Comparison of ENCODE assay signal across 25 cellular contexts in genomic region chr1:188615321-188615720, GRCh38.
DNase-seq lines count a peak whose midpoint lies in the region; ATAC-seq, FAIRE-seq and TF ChIP-seq lines count a peak whose summit lies in the region.
"Had no signal": no experiment of that assay in that cellular context is flagged by ENCODE, and none has a peak within 500 bp of the region (broad histone marks: within the 10 kb centered on the region; RNA-seq: fewer than 3 reads in every experiment).

No MANE protein-coding gene starts in this region.

- dilution Hi-C loops in mammary epithelial cell (cut with HindIII; ENCODE audit: low sequenced_read_pairs), result no loop called here

- peaks cover 11% of the 10 kb centered on the region for H3K9me3 ChIP-seq in SK-N-SH
- no peaks in the 10 kb centered on the region for H3K9me3 ChIP-seq in astrocyte (ENCODE audit: insufficient read depth, low read depth, low read length)
- no peaks in the 10 kb centered on the region for H3K9me3 ChIP-seq in adrenal gland (replicated peaks in 1 of 3)
- H3K9me3 ChIP-seq in mammary epithelial cell (replicated peaks; ENCODE audit: insufficient read depth, low read length), result no peaks in the 10 kb centered on the region
- H3K9me3 ChIP-seq: SJSA1 had no signal

- no peak overlapping the region for H3K9ac ChIP-seq in SK-N-SH
- no peak overlapping the region for H3K9ac ChIP-seq in astrocyte (ENCODE audit: low read length)
- no peak overlapping the region for H3K9ac ChIP-seq in mammary epithelial cell (ENCODE audit: insufficient read depth, low read length)

- TF ChIP-seq EP300 in SK-N-SH (IDR thresholded peaks at IDR 0.05; ENCODE audit: borderline replicate concordance in 1 of 2, low read depth in 1 of 2, low read length in 1 of 2), result no peak

- H3K4me1 ChIP-seq in SK-N-SH (ENCODE audit: control insufficient read depth in 1 of 2, insufficient read depth in 2 of 2, low read depth in 1 of 2, low read length in 1 of 2), result no peaks in the 10 kb centered on the region; a peak in 1 of 4 replicates
- H3K4me1 ChIP-seq in astrocyte (ENCODE audit: insufficient read depth, low read length), result no peaks in the 10 kb centered on the region
- H3K4me1 ChIP-seq in adrenal gland (replicated peaks in 1 of 2), result no peaks in the 10 kb centered on the region
- no peaks in the 10 kb centered on the region for H3K4me1 ChIP-seq in mammary epithelial cell (ENCODE audit: insufficient read depth, low read length)
- H3K4me1 ChIP-seq: SJSA1 had no signal

- CTCF ChIA-PET in SK-N-SH (lab: Yijun Ruan, JAX) (no interaction called here), mammary epithelial cell (lab: Charles Lee; ENCODE audit: low non-redundant PET) (no interaction called here)

- no peak overlapping the region for H3K4me2 ChIP-seq in SK-N-SH
- H3K4me2 ChIP-seq in astrocyte (ENCODE audit: low read length), result no peak overlapping the region
- H3K4me2 ChIP-seq in mammary epithelial cell (ENCODE audit: insufficient read depth, low read depth, low read length), result no peak overlapping the region

- in situ Hi-C loops in mammary epithelial cell (cut with MboI; ENCODE audit: low sequenced_read_pairs in 2 of 2), result no loop called here

- FAIRE-seq in astrocyte (lab: Jason Lieb, UNC), result no peak
- FAIRE-seq: H1, HepG2 had no signal

- DNase-seq in SK-N-SH, result no peak
- peak; percentile 10 for DNase-seq in astrocyte (ENCODE audit: low read depth)
- peak; percentile 2 for DNase-seq in fibroblast of the conjunctiva (ENCODE audit: low read depth)
- no peak for DNase-seq in adrenal gland
- no peak for DNase-seq in mammary epithelial cell
- no peak for DNase-seq in middle frontal gyrus (ENCODE audit: extremely low spot score, low spot score)
- DNase-seq: ACHN; AML-193; C1 segment of cervical spinal cord; CD8-positive, alpha-beta T cell; GDM1; KBM-7; MM.1S; NCI-H1092 treated with DMSO at 0.1 percent for 48 hours; NCI-H1436 treated with DMSO at 0.1 percent for 48 hours; NCI-H2029; NCI-H2227 treated with DMSO at 0.1 percent for 48 hours; NCI-H774 had no signal

- H3K9me2 ChIP-seq in SK-N-SH, result no peaks in the 10 kb centered on the region

- no peak overlapping the region for H3K4me3 Mint-ChIP-seq in astrocyte (ENCODE audit: unreplicated experiment)
- H3K4me3 Mint-ChIP-seq: CD8-positive, alpha-beta T cell had no signal

- POLR2A ChIA-PET in SK-N-SH (lab: Yijun Ruan, JAX), result no interaction called here

- TF ChIP-seq POLR2A in adrenal gland (IDR thresholded peaks at IDR 0.05), result no peak

- no peaks in the 10 kb centered on the region for H4K20me1 ChIP-seq in SK-N-SH (ENCODE audit: insufficient read depth)
- H4K20me1 ChIP-seq in astrocyte (ENCODE audit: insufficient read depth, low read length), result no peaks in the 10 kb centered on the region
- no peaks in the 10 kb centered on the region for H4K20me1 ChIP-seq in mammary epithelial cell (ENCODE audit: insufficient read depth, low read length)

- intact Hi-C loops in adrenal gland (cut with DNase I), result no loop called here
- intact Hi-C loops in mammary epithelial cell (cut with micrococcal nuclease), result no loop called here

- H2AFZ ChIP-seq in SK-N-SH (ENCODE audit: low read depth) (no peak overlapping the region), astrocyte (ENCODE audit: low read depth, low read length) (no peak overlapping the region), mammary epithelial cell (ENCODE audit: low read depth, low read length) (no peak overlapping the region)

- no peaks in the 10 kb centered on the region for H3F3A ChIP-seq in SK-N-SH (replicated peaks; ENCODE audit: insufficient read depth)

- H3K9me3 Mint-ChIP-seq in astrocyte (ENCODE audit: unreplicated experiment), result peaks cover 2% of the 10 kb centered on the region

- TF ChIP-seq CTCF in SK-N-SH (IDR thresholded peaks at IDR 0.05) (no peak), astrocyte (IDR thresholded peaks at IDR 0.05; ENCODE audit: insufficient read depth, low read depth, low read length) (no peak), adrenal gland (IDR thresholded peaks at IDR 0.05) (no peak), mammary epithelial cell (conservative IDR thresholded peaks at IDR 0.05 in 1 of 2, IDR thresholded peaks at IDR 0.05 in 1 of 2; ENCODE audit: extremely low read depth in 1 of 2, insufficient read depth in 1 of 2, low read depth in 1 of 2, low read length in 2 of 2) (no peak)

- no peaks in the 10 kb centered on the region for H3K27me3 Mint-ChIP-seq in astrocyte (ENCODE audit: low read depth, unreplicated experiment)

- no peaks in the 10 kb centered on the region for H3K79me2 ChIP-seq in SK-N-SH (ENCODE audit: insufficient read depth)
- H3K79me2 ChIP-seq in astrocyte (ENCODE audit: insufficient read depth, low read length), result no peaks in the 10 kb centered on the region
- no peaks in the 10 kb centered on the region for H3K79me2 ChIP-seq in mammary epithelial cell (ENCODE audit: insufficient read depth, low read length)

- BruUV-seq in mammary epithelial cell (replicated peaks; lab: Mats Ljungman, UMichigan), result no TSS peak

- no peak overlapping the region for H3K27ac Mint-ChIP-seq in astrocyte (ENCODE audit: unreplicated experiment)
- H3K27ac Mint-ChIP-seq: CD8-positive, alpha-beta T cell had no signal

- 47% methylated on average over 1 of the region's 1 CpG for WGBS in SK-N-SH (ENCODE audit: low lambda C conversion rate)
- 33 to 81% (median 77%) methylated on average over 1 of the region's 1 CpG for whole genome bisulfite sequencing in adrenal gland, 4 donors
- 100% methylated on average over 1 of the region's 1 CpG for WGBS in mammary epithelial cell (ENCODE audit: low coverage, missing lambda C conversion rate)

- H3K4me1 Mint-ChIP-seq in astrocyte (ENCODE audit: low read depth, unreplicated experiment), result no peaks in the 10 kb centered on the region

- no peaks in the 10 kb centered on the region for H3K36me3 Mint-ChIP-seq in astrocyte (ENCODE audit: low read depth, unreplicated experiment)
- H3K36me3 Mint-ChIP-seq: CD8-positive, alpha-beta T cell had no signal

- H3K27me3 ChIP-seq in SK-N-SH (ENCODE audit: insufficient read depth) (no peaks in the 10 kb centered on the region), astrocyte (ENCODE audit: insufficient read depth, low read length) (no peaks in the 10 kb centered on the region), adrenal gland (no peaks in the 10 kb centered on the region), mammary epithelial cell (ENCODE audit: insufficient read depth, low read length) (no peaks in the 10 kb centered on the region)
- H3K27me3 ChIP-seq: SJSA1 had no signal

- H3K27ac ChIP-seq in SK-N-SH (ENCODE audit: low read depth in 2 of 2, low read length in 1 of 2) (no peak overlapping the region), astrocyte (ENCODE audit: low read depth, low read length) (no peak overlapping the region), adrenal gland (no peak overlapping the region), mammary epithelial cell (ENCODE audit: insufficient read depth, low read depth, low read length) (no peak overlapping the region)
- H3K27ac ChIP-seq: 22Rv1, SJSA1 had no signal

- ATAC-seq in SK-N-SH treated with all-trans-retinoic acid at 6 μM for 48 hours (peak; percentile 35; the same call in 1 of the 3 replicates), GM18498 (IDR thresholded peaks at IDR 0.05; ENCODE audit: unreplicated experiment) (no peak)
- ATAC-seq: CD8-positive, alpha-beta T cell; HepG2; Panc1 had no signal

- no peak overlapping the region for H3K4me3 ChIP-seq in SK-N-SH (ENCODE audit: low read depth in 2 of 2, low read length in 1 of 2)
- no peak overlapping the region for H3K4me3 ChIP-seq in astrocyte (ENCODE audit: insufficient read depth, low read depth, low read length)
- no peak overlapping the region for H3K4me3 ChIP-seq in adrenal gland
- H3K4me3 ChIP-seq in mammary epithelial cell (replicated peaks in 1 of 3; ENCODE audit: insufficient read depth in 1 of 3, low read depth in 2 of 3, low read length in 3 of 3), result no peak overlapping the region
- H3K4me3 ChIP-seq: SJSA1 had no signal

- no peak for TF ChIP-seq RAD21 in SK-N-SH (IDR thresholded peaks at IDR 0.05; ENCODE audit: low read length)

- H3K36me3 ChIP-seq in SK-N-SH (replicated peaks in 1 of 2; ENCODE audit: control insufficient read depth in 1 of 2, insufficient read depth in 2 of 2, low read length in 1 of 2), result peaks cover 0 to 4% of the 10 kb centered on the region in 2 experiments
- H3K36me3 ChIP-seq in astrocyte (ENCODE audit: insufficient read depth, low read length), result no peaks in the 10 kb centered on the region
- H3K36me3 ChIP-seq in adrenal gland (replicated peaks in 1 of 2), result no peaks in the 10 kb centered on the region
- no peaks in the 10 kb centered on the region for H3K36me3 ChIP-seq in mammary epithelial cell (ENCODE audit: insufficient read depth, low read length)
- H3K36me3 ChIP-seq: SJSA1 had no signal

TF ChIP-seq in SK-N-SH treated with all-trans-retinoic acid at 6 μM for 48 hours, 23 proteins besides CTCF, POLR2A, EP300 and RAD21:
- no peak for TF ChIP-seq RARB (CRISPR knock-in tag; IDR thresholded peaks at IDR 0.05)

TF ChIP-seq in SK-N-SH, 30 proteins besides CTCF, POLR2A, EP300 and RAD21:
- no peak for TF ChIP-seq TCF12 (IDR thresholded peaks at IDR 0.05)
- TF ChIP-seq POLR2AphosphoS5 (IDR thresholded peaks at IDR 0.05; ENCODE audit: low read depth, low read length), result no peak
- TF ChIP-seq RCOR1 (IDR thresholded peaks at IDR 0.05; ENCODE audit: low read length), result no peak
- no peak for TF ChIP-seq IRF3 (IDR thresholded peaks at IDR 0.05; ENCODE audit: low read depth, low read length)
- no peak for TF ChIP-seq JUND (IDR thresholded peaks at IDR 0.05)

Comparison
In these comparisons a context has a peak if more than half of its experiments do, and no peak if none do; other contexts are left out.
1. DNase-seq: peak in astrocyte (single experiment) and fibroblast of the conjunctiva (single experiment); none in SK-N-SH (single experiment), adrenal gland (0 of 7), mammary epithelial cell (single experiment) and middle frontal gyrus (single experiment).